In genomic region chr9:111877420-111877819, GRCh38 we compare ENCODE assay signal across 25 cellular contexts.
"Had no signal": no experiment of that assay in that cellular context is flagged by ENCODE, and none has a peak within 500 bp of the region (broad histone marks: within the 10 kb centered on the region; RNA-seq: fewer than 3 reads in every experiment).

No MANE protein-coding gene starts in this region.

- H3K36me3 Mint-ChIP-seq: mesothelial cell of epicardium, naive B cell had no signal

- H3K9me3 ChIP-seq: colonic mucosa, gastroesophageal sphincter, mucosa of descending colon had no signal

- H3K4me3 ChIP-seq: colonic mucosa, esophagus muscularis mucosa, gastroesophageal sphincter, heart left ventricle, hepatocyte, left lung, lower lobe of right lung, mucosa of descending colon had no signal

- H3K27ac ChIP-seq: colonic mucosa, esophagus muscularis mucosa, foreskin keratinocyte, gastroesophageal sphincter, heart left ventricle, hepatocyte, left lung, lower lobe of right lung had no signal

- H3K27ac Mint-ChIP-seq: dendritic cell treated with granulocyte-macrophage colony-stimulating factor and Interleukin-4, amounts not matched to agents 40 ng/mL and 50 ng/mL, for 4 days; effector memory CD8-positive, alpha-beta T cell; endodermal cell; immature natural killer cell; mesothelial cell of epicardium had no signal

- H3K27me3 ChIP-seq: colonic mucosa, esophagus muscularis mucosa, foreskin keratinocyte, gastroesophageal sphincter, heart left ventricle, hepatocyte, left lung had no signal

- H3K36me3 ChIP-seq: colonic mucosa, esophagus muscularis mucosa, gastroesophageal sphincter, heart left ventricle, left lung, lower lobe of right lung had no signal

- H3K4me1 Mint-ChIP-seq: immature natural killer cell had no signal

- H3K27me3 Mint-ChIP-seq: naive B cell had no signal

- ATAC-seq: effector memory CD8-positive, alpha-beta T cell; foreskin keratinocyte; gastroesophageal sphincter; heart left ventricle; left lung; left ventricle myocardium superior; lower lobe of right lung; mucosa of descending colon had no signal

- H3K4me1 ChIP-seq: colonic mucosa, esophagus muscularis mucosa, gastroesophageal sphincter, heart left ventricle, left lung, lower lobe of right lung had no signal

- H3K9me3 Mint-ChIP-seq: dendritic cell treated with granulocyte-macrophage colony-stimulating factor and Interleukin-4, amounts not matched to agents 40 ng/mL and 50 ng/mL, for 4 days; endodermal cell had no signal

- FAIRE-seq: endometrium, frontal cortex, kidney had no signal

- H3K4me3 Mint-ChIP-seq: dendritic cell treated with granulocyte-macrophage colony-stimulating factor and Interleukin-4, amounts not matched to agents 40 ng/mL and 50 ng/mL, for 4 days; effector memory CD8-positive, alpha-beta T cell; endodermal cell; immature natural killer cell; mesothelial cell of epicardium had no signal

- DNase-seq: colonic mucosa; cortex of kidney; effector CD8-positive, alpha-beta T cell; effector memory CD8-positive, alpha-beta T cell; endodermal cell; foreskin keratinocyte; heart left ventricle; hypothalamus; immature natural killer cell; islet precursor cell; kidney; kidney glomerular epithelial cell; left lung; left ventricle myocardium superior; lower lobe of right lung; mesenchymal stem cell; mucosa of descending colon; naive B cell had no signal
